8 cellular contexts compared by ENCODE assay signal in genomic region chr14:68734231-68734732, GRCh38.
DNase-seq lines count a peak whose midpoint lies in the region; ATAC-seq and TF ChIP-seq lines count a peak whose summit lies in the region.

No MANE protein-coding gene starts in this region.

- ATAC-seq in HG03108 (IDR thresholded peaks at IDR 0.05; ENCODE audit: unreplicated experiment): peak; percentile 47

- H3K9me3 ChIP-seq in HAP-1: no peaks in the 10 kb centered on the region

- no peak overlapping the region for H3K4me3 ChIP-seq in HAP-1
- H3K4me3 ChIP-seq in brain microvascular endothelial cell (ENCODE audit: low read depth, low read length): no peak overlapping the region

- DNase-seq in GM10248 (ENCODE audit: extremely low spot score): peak; percentile 59
- peak; percentile 48 to 53 for DNase-seq in activated CD4-positive, alpha-beta T cell treated with anti-CD3 and anti-CD28 coated beads, Interleukin-2, amount 50 U/mL, for 4 hours
- DNase-seq in kidney tubule cell (ENCODE audit: low spot score): peak; percentile 48
- no peak for DNase-seq in HAP-1 (ENCODE audit: low spot score in 2 of 2)
- no peak for DNase-seq in NCI-H2196 treated with DMSO at 0.1 percent for 48 hours (lab: John Stamatoyannopoulos, UW; ENCODE audit: unreplicated experiment)
- DNase-seq in kidney glomerular epithelial cell (lab: John Stamatoyannopoulos, UW): no peak
- DNase-seq in brain microvascular endothelial cell: no peak

- H3K27me3 ChIP-seq in HAP-1 (ENCODE audit: low read depth) (no peaks in the 10 kb centered on the region), brain microvascular endothelial cell (replicated peaks) (no peaks in the 10 kb centered on the region)

- in situ Hi-C loops in HAP-1 (cut with MboI; ENCODE audit: low sequenced_read_pairs) (no loop called here), brain microvascular endothelial cell (cut with HindIII; ENCODE audit: low pct_ligation_motif_present, low sequenced_read_pairs) (no loop called here)

- POLR2A ChIA-PET in GM10248 (lab: Yijun Ruan, JAX): no interaction called here

- H3K27ac ChIP-seq in brain microvascular endothelial cell: no peak overlapping the region

- no peaks in the 10 kb centered on the region for H3K4me1 ChIP-seq in HAP-1

- TF ChIP-seq CTCF in GM10248 (IDR thresholded peaks at IDR 0.05; ENCODE audit: control extremely low read depth, extremely low read depth, low read depth, missing control alignments): no peak
- no peak for TF ChIP-seq CTCF in brain microvascular endothelial cell (IDR thresholded peaks at IDR 0.05; ENCODE audit: low read depth, low read length, missing control alignments)

- CTCF ChIA-PET in GM10248 (lab: Yijun Ruan, JAX): interaction anchor here (1.0 to 1.6 kb wide), 3 partner anchors 10 to 485 kb away, joined by 3 to 5 read pairs (median 4); no protein-coding TSS in a partner anchor

- H3K36me3 ChIP-seq in HAP-1 (replicated peaks) (no peaks in the 10 kb centered on the region), brain microvascular endothelial cell (replicated peaks) (no peaks in the 10 kb centered on the region)

Comparison
In these comparisons a context has a peak if more than half of its experiments do, and no peak if none do; other contexts are left out.
1. DNase-seq: peak in GM10248 (single experiment), activated CD4-positive, alpha-beta T cell treated with anti-CD3 and anti-CD28 coated beads, Interleukin-2, amount 50 U/mL, for 4 hours (2 of 2) and kidney tubule cell (single experiment); none in HAP-1 (0 of 2), NCI-H2196 treated with DMSO at 0.1 percent for 48 hours (single experiment), kidney glomerular epithelial cell (single experiment) and brain microvascular endothelial cell (single experiment).